Comparison of ENCODE assay signal across 13 cellular contexts in genomic region chr5:140785905-140786686, GRCh38. TPM values are rescaled to one million over a fixed set of nuclear protein-coding genes. Genes with fewer than 3 reads are reported as not detected.
DNase-seq lines count a peak whose midpoint lies in the region; ATAC-seq, FAIRE-seq and TF ChIP-seq lines count a peak whose summit lies in the region.
"Had no signal": no experiment of that assay in that cellular context is flagged by ENCODE, and none has a peak within 500 bp of the region (broad histone marks: within the 10 kb centered on the region; RNA-seq: fewer than 3 reads in every experiment).

PCDHA1 (plus strand) TSS chr5:140786140.

- H3K36me3 Mint-ChIP-seq in progenitor cell of endocrine pancreas (ENCODE audit: insufficient read depth) = peaks cover 4% of the 10 kb centered on the region

- intact Hi-C loops in breast epithelium (cut with DNase I; ENCODE audit: low total_unique reads) (no loop called here), K562 (cut with micrococcal nuclease) (loop anchor here (1.0 kb wide), 1 partner anchor 255 kb away; no protein-coding TSS in a partner anchor)

- H3K4me3 ChIP-seq in breast epithelium (no peak within 1 kb of the TSS), K562 (no peak within 1 kb of the TSS), foreskin fibroblast (ENCODE audit: low read depth in 1 of 2, low read length in 2 of 2) (no peak within 1 kb of the TSS)
- H3K4me3 ChIP-seq: lung, prostate gland, upper lobe of right lung had no signal

- H4K20me1 ChIP-seq in K562 (replicated peaks; ENCODE audit: control insufficient read depth, insufficient read depth, low read length) = no peaks in the 10 kb centered on the region

- TF ChIP-seq RAD21 in K562 (CRISPR knock-in tag; conservative IDR thresholded peaks at IDR 0.05 in 1 of 2, IDR thresholded peaks at IDR 0.05 in 1 of 2) = peak in 1 of 2 experiments; percentile 33; a peak in 2 of 4 replicates

- no peaks in the 10 kb centered on the region for H3K27me3 ChIP-seq in breast epithelium
- H3K27me3 ChIP-seq in K562 (ENCODE audit: control insufficient read depth in 2 of 2, insufficient read depth in 2 of 2, low read length in 2 of 2) = peaks cover 0 to 4% of the 10 kb centered on the region in 2 experiments; a peak in 1 of 5 replicates

- in situ Hi-C loops in T47D (cut with HindIII; ENCODE audit: low pct_unique_long_range_greater_than_20kb, low sequenced_read_pairs) (no loop called here), K562 (cut with MboI) (no loop called here)

- H3K9ac ChIP-seq in K562 (ENCODE audit: insufficient read depth in 1 of 2, low read depth in 2 of 2, low read length in 2 of 2) = no peak within 1 kb of the TSS

- no peaks in the 10 kb centered on the region for H3K27me3 Mint-ChIP-seq in progenitor cell of endocrine pancreas

- H3K4me2 ChIP-seq in K562 (ENCODE audit: insufficient read depth, low read length) = no peak within 1 kb of the TSS

- H3K79me2 ChIP-seq in K562 (ENCODE audit: control insufficient read depth, insufficient read depth, low read length) = no peaks in the 10 kb centered on the region

- H2AFZ ChIP-seq in K562 (ENCODE audit: low read depth, low read length) = no peak within 1 kb of the TSS

- H3K27ac Mint-ChIP-seq in progenitor cell of endocrine pancreas = no peak within 1 kb of the TSS
- H3K27ac Mint-ChIP-seq: activated T-helper 17 cell treated with anti-CD3 and anti-CD28 coated beads, Interleukin-2, amount 50 U/mL, for 72 hours had no signal

- POLR2A ChIA-PET in K562 (lab: Yijun Ruan, JAX) = interaction anchor here (0.8 kb wide), 1 partner anchor 246 kb away, joined by 3 read pairs; no protein-coding TSS in a partner anchor

- H3K9me1 ChIP-seq in K562 (ENCODE audit: control insufficient read depth, insufficient read depth, low read length) = no peaks in the 10 kb centered on the region

- CTCF ChIA-PET in K562 (lab: Yijun Ruan, JAX; ENCODE audit: low intra/inter-chr PET ratio) = no interaction called here

- no TSS peak for BruUV-seq in K562 (replicated peaks; lab: Mats Ljungman, UMichigan)

- 7% methylated on average over 29 of the region's 29 CpGs for WGBS in K562 (ENCODE audit: insufficient coverage, low coverage, missing lambda C conversion rate)

- no peak within 1 kb of the TSS for H3K27ac ChIP-seq in breast epithelium
- H3K27ac ChIP-seq in K562 (ENCODE audit: extremely low read depth, low read depth, low read length) = no peak within 1 kb of the TSS
- H3K27ac ChIP-seq: prostate gland, upper lobe of right lung, VCaP had no signal

- DNase-seq in T47D (ENCODE audit: low read depth in 1 of 2, low spot score in 1 of 2) (peak; percentile 79 to 86), breast epithelium (ENCODE audit: low spot score in 2 of 2) (no peak), NCI-H2227 treated with DMSO at 0.1 percent for 48 hours (lab: John Stamatoyannopoulos, UW) (peak; percentile 35), K562 (ENCODE audit: extremely low read depth in 1 of 4, low spot score in 3 of 4) (peak in 3 of 4 experiments; percentile 9 to 16 (median 11)), urothelium cell line (ENCODE audit: low spot score) (peak; percentile 10), foreskin fibroblast (no peak), progenitor cell of endocrine pancreas (ENCODE audit: low spot score, unreplicated experiment) (no peak)
- no peak for DNase-seq in stimulated activated CD4-positive, alpha-beta T cell treated with anti-CD3 and anti-CD28 coated beads, Interleukin-15, amount 100 ng/mL, for 24 hours
- DNase-seq: upper lobe of right lung had no signal

- no peaks in the 10 kb centered on the region for H3K4me1 Mint-ChIP-seq in progenitor cell of endocrine pancreas (ENCODE audit: low read depth)
- H3K4me1 Mint-ChIP-seq: activated T-helper 17 cell treated with anti-CD3 and anti-CD28 coated beads, Interleukin-2, amount 50 U/mL, for 72 hours had no signal

- FAIRE-seq in K562 (lab: Jason Lieb, UNC) (no peak), urothelium cell line (lab: Jason Lieb, UNC) (no peak)

- TF ChIP-seq CTCF in breast epithelium (IDR thresholded peaks at IDR 0.05) = no peak
- TF ChIP-seq CTCF in K562 (IDR thresholded peaks at IDR 0.05 in 2 of 3, conservative IDR thresholded peaks at IDR 0.05 in 1 of 3; ENCODE audit: insufficient read depth in 2 of 3, low read depth in 1 of 3, low read length in 3 of 3) = peak; percentile 16 to 36 (median 25); a peak in 3 of 6 replicates
- no peak for TF ChIP-seq CTCF in foreskin fibroblast (IDR thresholded peaks at IDR 0.05; ENCODE audit: low read depth, low read length)
- TF ChIP-seq CTCF in progenitor cell of endocrine pancreas (IDR thresholded peaks at IDR 0.05; ENCODE audit: unreplicated experiment) = no peak

- TF ChIP-seq POLR2A in breast epithelium (IDR thresholded peaks at IDR 0.05) (no peak), K562 (conservative IDR thresholded peaks at IDR 0.05) (no peak)

- peaks cover 34 to 88% of the 10 kb centered on the region in 2 donors for H3K9me3 ChIP-seq in breast epithelium
- H3K9me3 ChIP-seq in K562 (replicated peaks; ENCODE audit: control insufficient read depth, insufficient read depth, low read depth, low read length) = no peaks in the 10 kb centered on the region
- H3K9me3 ChIP-seq: prostate gland had no signal

- H3K4me3 Mint-ChIP-seq in progenitor cell of endocrine pancreas (ENCODE audit: low read depth) = no peak within 1 kb of the TSS
- H3K4me3 Mint-ChIP-seq: activated T-helper 17 cell treated with anti-CD3 and anti-CD28 coated beads, Interleukin-2, amount 50 U/mL, for 72 hours had no signal

- H3K4me1 ChIP-seq in breast epithelium (no peaks in the 10 kb centered on the region), K562 (replicated peaks in 1 of 2; ENCODE audit: control insufficient read depth in 2 of 2, insufficient read depth in 2 of 2, low read length in 2 of 2) (peaks cover 0 to 2% of the 10 kb centered on the region in 2 experiments; a peak in 1 of 5 replicates)
- H3K4me1 ChIP-seq: prostate gland, upper lobe of right lung had no signal

- H3K36me3 ChIP-seq in breast epithelium = no peaks in the 10 kb centered on the region
- no peaks in the 10 kb centered on the region for H3K36me3 ChIP-seq in K562 (ENCODE audit: control insufficient read depth, insufficient read depth, low read length)
- H3K36me3 ChIP-seq: prostate gland, upper lobe of right lung had no signal

- ATAC-seq in K562 = no peak
- ATAC-seq: activated T-helper 17 cell treated with anti-CD3 and anti-CD28 coated beads, Interleukin-2, amount 50 U/mL, for 72 hours; upper lobe of right lung had no signal

- TF ChIP-seq EP300 in K562 (IDR thresholded peaks at IDR 0.05; ENCODE audit: low read length) = no peak

- H3K9me3 Mint-ChIP-seq in progenitor cell of endocrine pancreas (ENCODE audit: low read depth) = peaks cover 37% of the 10 kb centered on the region

TF ChIP-seq in K562, 482 proteins besides CTCF, POLR2A, EP300 and RAD21 (continues in another document):
- TF ChIP-seq CTBP1 (IDR thresholded peaks at IDR 0.05; ENCODE audit: borderline replicate concordance) (no peak), WHSC1 (IDR thresholded peaks at IDR 0.05; ENCODE audit: low read length) (no peak), ZNF586 (CRISPR knock-in tag; conservative IDR thresholded peaks at IDR 0.05) (no peak), ZNF3 (CRISPR knock-in tag; IDR thresholded peaks at IDR 0.05) (no peak), OTX1 (CRISPR knock-in tag; IDR thresholded peaks at IDR 0.05) (no peak), FOSL1 (tag; conservative IDR thresholded peaks at IDR 0.05) (no peak), PTRF (tag; IDR thresholded peaks at IDR 0.05) (no peak), ZNF644 (tag; IDR thresholded peaks at IDR 0.05; ENCODE audit: low read depth) (no peak), ZNF224 (CRISPR knock-in tag; IDR thresholded peaks at IDR 0.05) (no peak), U2AF2 (optimal IDR thresholded peaks at IDR 0.05; ENCODE audit: low read depth, low read length) (no peak)
- TF ChIP-seq, protein P1, sequence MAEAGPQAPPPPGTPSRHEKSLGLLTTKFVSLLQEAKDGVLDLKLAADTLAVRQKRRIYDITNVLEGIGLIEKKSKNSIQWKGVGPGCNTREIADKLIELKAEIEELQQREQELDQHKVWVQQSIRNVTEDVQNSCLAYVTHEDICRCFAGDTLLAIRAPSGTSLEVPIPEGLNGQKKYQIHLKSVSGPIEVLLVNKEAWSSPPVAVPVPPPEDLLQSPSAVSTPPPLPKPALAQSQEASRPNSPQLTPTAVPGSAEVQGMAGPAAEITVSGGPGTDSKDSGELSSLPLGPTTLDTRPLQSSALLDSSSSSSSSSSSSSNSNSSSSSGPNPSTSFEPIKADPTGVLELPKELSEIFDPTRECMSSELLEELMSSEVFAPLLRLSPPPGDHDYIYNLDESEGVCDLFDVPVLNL (CRISPR knock-in tag; IDR thresholded peaks at IDR 0.05; ENCODE audit: low read depth) = no peak

RNA-seq across cellular contexts. Expression of gene PCDHA1, which starts in this region (rescaled TPM):
- total RNA-seq in breast epithelium (not detected), K562 (2014; rRNA removed) (not detected in 2 replicates), K562 (2014; rRNA removed; fragmentation: Illumina TruSeq; extraction: Trizol) (not detected in 2 replicates), K562 (2015; rRNA removed; fragmentation: Illumina TruSeq; extraction: Trizol) (not detected in 2 replicates), K562 (2021) (not detected in 2 replicates), progenitor cell of endocrine pancreas (not detected in 2 replicates)
- total RNA-seq in K562 (2011; cell fraction: chromatin; rRNA removed; ENCODE audit: low replicate concordance) = not detected in 2 replicates
- total RNA-seq in K562 (2011; cell fraction: nucleolus; rRNA removed) = not detected in 2 replicates
- total RNA-seq in K562 (2011; cell fraction: nucleoplasm; rRNA removed) = not detected in 2 replicates
- polyA plus RNA-seq in K562 (2011; rRNA removed) (not detected in 2 replicates), K562 (2014; fragmentation: Illumina TruSeq; extraction: Trizol) (not detected in 2 replicates), K562 (2014; fragmentation: Nextera tagmentation; extraction: Ambion mirVana) (not detected), K562 (2014; rRNA removed) (not detected in 2 replicates)
- polyA plus RNA-seq in K562 (2011; cell fraction: cytosol; rRNA removed) = 0.03 TPM in 1 of 2 replicates, not detected in the other
- not detected in 2 replicates for polyA plus RNA-seq in K562 (2011; cell fraction: nucleus; rRNA removed)
- 0.03 TPM in 1 of 2 replicates, not detected in the other for polyA plus RNA-seq in K562 (2012)
- 0.07 TPM in 1 of 2 replicates, not detected in the other for polyA minus RNA-seq in K562 (2011; rRNA and poly(A)+ RNA removed)
- not detected in 2 replicates for polyA minus RNA-seq in K562 (2011; cell fraction: cytosol; rRNA and poly(A)+ RNA removed)
- not detected in 2 replicates for polyA minus RNA-seq in K562 (2011; cell fraction: nucleus; rRNA and poly(A)+ RNA removed)
- total RNA-seq: activated T-helper 17 cell treated with anti-CD3 and anti-CD28 coated beads, Interleukin-2, amount 50 U/mL, for 72 hours; lung; upper lobe of right lung had no signal

Comparison
In these comparisons a context has a peak if more than half of its experiments do, and no peak if none do; other contexts are left out.
1. DNase-seq: peak in T47D (2 of 2), NCI-H2227 treated with DMSO at 0.1 percent for 48 hours (single experiment) and urothelium cell line (single experiment); none in breast epithelium (0 of 2), foreskin fibroblast (0 of 2), stimulated activated CD4-positive, alpha-beta T cell treated with anti-CD3 and anti-CD28 coated beads, Interleukin-15, amount 100 ng/mL, for 24 hours (single experiment) and progenitor cell of endocrine pancreas (single experiment).
2. Peak in DNase-seq in K562; RNA of the gene not detected or under 1 TPM.
3. CTCF ChIP-seq: peak in K562 (3 of 3); none in breast epithelium (0 of 3), foreskin fibroblast (single experiment) and progenitor cell of endocrine pancreas (single experiment).